In the genomic region with DNA sequence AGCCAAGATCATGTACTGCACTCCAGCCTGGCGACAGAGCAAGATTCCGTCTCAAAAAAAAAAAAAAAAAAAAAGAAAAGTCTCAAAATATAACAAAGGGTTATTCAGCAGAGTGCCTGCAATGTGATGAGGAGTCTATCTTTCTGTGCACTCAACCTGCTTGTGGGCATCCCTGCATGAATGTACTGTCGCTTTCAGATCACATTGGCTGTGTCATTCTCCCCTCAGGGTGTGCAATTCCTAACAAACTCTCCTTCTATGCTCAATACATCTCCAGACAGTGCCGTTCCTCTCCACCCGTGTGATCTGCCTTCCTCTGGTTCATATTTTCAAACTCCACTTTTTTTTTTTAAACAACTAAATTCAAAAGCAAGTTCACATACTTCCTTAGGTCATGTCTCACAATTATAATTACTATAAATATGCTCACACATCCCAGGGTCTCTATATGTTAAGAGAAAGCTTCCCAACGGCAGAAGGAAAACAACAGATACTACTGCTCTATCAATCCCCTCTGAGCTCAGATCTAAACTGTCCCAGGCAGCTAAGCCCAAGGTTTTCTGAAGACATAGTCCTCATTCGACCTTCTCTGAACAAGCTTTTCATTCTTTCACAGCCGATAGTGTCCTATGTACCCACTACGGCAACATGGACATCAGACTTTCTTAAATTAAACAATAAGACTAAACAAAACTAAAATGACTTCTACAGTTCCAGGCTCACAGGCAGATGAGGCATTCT, we compare ENCODE assay signal across 27 cellular contexts.
"Had no signal": no experiment of that assay in that cellular context is flagged by ENCODE, and none has a peak within 500 bp of the region (broad histone marks: within the 10 kb centered on the region; RNA-seq: fewer than 3 reads in every experiment).

No MANE protein-coding gene starts in this region.

- H3K4me1 Mint-ChIP-seq: activated CD8-positive, alpha-beta memory T cell treated with anti-CD3 and anti-CD28 coated beads, Interleukin-2, amount 10 ng/mL, durations not matched to agents 7 days and 5 days; activated naive CD8-positive, alpha-beta T cell treated with anti-CD3 and anti-CD28 coated beads, Interleukin-2, amount 50 U/mL, for 24 hours had no signal

- H3K27ac Mint-ChIP-seq: activated CD8-positive, alpha-beta memory T cell treated with anti-CD3 and anti-CD28 coated beads, Interleukin-2, amount 10 ng/mL, durations not matched to agents 7 days and 5 days; activated naive CD4-positive, alpha-beta T cell treated with anti-CD3 and anti-CD28 coated beads, Interleukin-2, amount 50 U/mL, for 72 hours; activated naive CD8-positive, alpha-beta T cell treated with anti-CD3 and anti-CD28 coated beads, Interleukin-2, amount 50 U/mL, for 24 hours; T-helper 17 cell; WTC11 had no signal

- H3K27me3 Mint-ChIP-seq: activated CD8-positive, alpha-beta memory T cell treated with anti-CD3 and anti-CD28 coated beads, Interleukin-2, amount 10 ng/mL, durations not matched to agents 7 days and 5 days; activated naive CD8-positive, alpha-beta T cell treated with anti-CD3 and anti-CD28 coated beads, Interleukin-2, amount 50 U/mL, for 24 hours; T-helper 17 cell had no signal

- H3K27ac ChIP-seq: ascending aorta, body of pancreas, Peyer's patch, SJSA1 had no signal

- H3K9me3 Mint-ChIP-seq: activated naive CD4-positive, alpha-beta T cell treated with anti-CD3 and anti-CD28 coated beads, Interleukin-2, amount 50 U/mL, for 72 hours; activated naive CD8-positive, alpha-beta T cell treated with anti-CD3 and anti-CD28 coated beads, Interleukin-2, amount 50 U/mL, for 24 hours; activated T-cell treated with anti-CD3 and anti-CD28 coated beads, Interleukin-2, amount 50 U/mL, for 4 hours; WTC11 had no signal

- DNase-seq: activated CD4-positive, alpha-beta T cell treated with anti-CD3 and anti-CD28 coated beads for 48 hours; activated CD4-positive, alpha-beta T cell treated with anti-CD3 and anti-CD28 coated beads, Interleukin-2, amount 50 U/mL, for 4 hours; activated CD4-positive, CD25-positive, alpha-beta regulatory T cell treated with anti-CD3 and anti-CD28 coated beads, Interleukin-2, amount 50 U/mL, for 72 hours; activated CD8-positive, alpha-beta memory T cell treated with anti-CD3 and anti-CD28 coated beads, Interleukin-2, amount 10 ng/mL, durations not matched to agents 7 days and 5 days; activated effector memory CD4-positive, alpha-beta T cell treated with anti-CD3 and anti-CD28 coated beads, Interleukin-2, amount 50 U/mL, for 16 hours; activated naive CD4-positive, alpha-beta T cell treated with Interleukin-2 at 50 U/mL for 16 hours; activated naive CD8-positive, alpha-beta T cell treated with anti-CD3 and anti-CD28 coated beads, Interleukin-2, amount 50 U/mL, for 24 hours; activated T-cell treated with anti-CD3 and anti-CD28 coated beads, Interleukin-2, amount 50 U/mL, for 4 hours; amniotic stem cell; body of pancreas; KG1; NCI-H1048; NCI-H1417; NCI-H1930; NCI-H2107; NCI-H2171 treated with DMSO at 0.1 percent for 48 hours; NCI-H226; NCI-H526; NCI-H82; Peyer's patch; SHP77; T-helper 17 cell; T-helper 9 cell had no signal

- H3K36me3 ChIP-seq: Peyer's patch, SJSA1 had no signal

- H3K9me3 ChIP-seq: ascending aorta, body of pancreas, Peyer's patch, SJSA1 had no signal

- H3K36me3 Mint-ChIP-seq: activated naive CD4-positive, alpha-beta T cell treated with anti-CD3 and anti-CD28 coated beads, Interleukin-2, amount 50 U/mL, for 72 hours had no signal

- H3K27me3 ChIP-seq: ascending aorta, body of pancreas, Peyer's patch, SJSA1 had no signal

- H3K4me3 Mint-ChIP-seq: activated CD8-positive, alpha-beta memory T cell treated with anti-CD3 and anti-CD28 coated beads, Interleukin-2, amount 10 ng/mL, durations not matched to agents 7 days and 5 days; activated naive CD8-positive, alpha-beta T cell treated with anti-CD3 and anti-CD28 coated beads, Interleukin-2, amount 50 U/mL, for 24 hours; activated T-cell treated with anti-CD3 and anti-CD28 coated beads, Interleukin-2, amount 50 U/mL, for 4 hours; T-helper 17 cell; WTC11 had no signal

- H3K4me1 ChIP-seq: ascending aorta, body of pancreas, Peyer's patch, SJSA1 had no signal

- H3K4me3 ChIP-seq: ascending aorta, body of pancreas, Peyer's patch, SJSA1 had no signal
